ENCODE assay signal across 31 cellular contexts in genomic region chr16:564690-565419, GRCh38. TPM values are rescaled to one million over a fixed set of nuclear protein-coding genes. Genes with fewer than 3 reads are reported as not detected.
"Had no signal": no experiment of that assay in that cellular context is flagged by ENCODE, and none has a peak within 500 bp of the region (broad histone marks: within the 10 kb centered on the region; RNA-seq: fewer than 3 reads in every experiment).

No MANE protein-coding gene starts in this region.

- ATAC-seq: activated CD8-positive, alpha-beta T cell treated with anti-CD3 and anti-CD28 coated beads for 36 hours; activated naive CD8-positive, alpha-beta T cell treated with anti-CD3 and anti-CD28 coated beads, Interleukin-2, amount 50 U/mL, for 24 hours; body of pancreas; heart right ventricle; left lung; natural killer cell; pancreas; stimulated activated effector memory CD8-positive, alpha-beta T cell treated with anti-CD3 and anti-CD28 coated beads, Interleukin-12 subunit alpha, Interleukin-12 subunit beta, amount 100 ng/mL, for 72 hours; T-helper 17 cell had no signal

- H3K9me3 ChIP-seq: body of pancreas, heart right ventricle, left lung, neutrophil, pancreas, transverse colon, uterus had no signal

- H3K27ac ChIP-seq: body of pancreas, heart right ventricle, left lung, neutrophil, pancreas, skin epidermis, transverse colon had no signal

- H3K27me3 ChIP-seq: body of pancreas, pancreas had no signal

- DNase-seq: activated CD4-positive, alpha-beta T cell treated with anti-CD3 and anti-CD28 coated beads, Interleukin-2, amount 10 ng/mL, durations not matched to agents 7 days and 5 days; activated CD4-positive, CD25-positive, alpha-beta regulatory T cell treated with anti-CD3 and anti-CD28 coated beads, Interleukin-2, amount 50 U/mL, for 72 hours; activated CD8-positive, alpha-beta T cell treated with anti-CD3 and anti-CD28 coated beads for 36 hours; activated gamma-delta T cell; activated naive CD4-positive, alpha-beta T cell treated with anti-CD3 and anti-CD28 coated beads, Interleukin-2, amount 50 U/mL, for 16 hours; activated naive CD8-positive, alpha-beta T cell treated with anti-CD3 and anti-CD28 coated beads, Interleukin-2, amount 50 U/mL, for 24 hours; anterior cingulate cortex; body of pancreas; effector CD4-positive, alpha-beta T cell; foreskin fibroblast; heart right ventricle; left lung; natural killer cell; pancreas; stimulated activated CD4-positive, alpha-beta T cell treated with anti-CD3 and anti-CD28 coated beads, Interleukin-2, amount 100 ng/mL, for 24 hours; T-helper 17 cell; transverse colon; uterus had no signal

- FAIRE-seq: endometrium, pancreas had no signal

- H3K4me3 ChIP-seq: body of pancreas, heart right ventricle, left lung, pancreas, skin epidermis, transverse colon, uterus had no signal

- H3K36me3 ChIP-seq: heart right ventricle, left lung, neutrophil, pancreas, transverse colon, uterus had no signal

RNA-seq across cellular contexts. Expression of gene NHLRC4, which starts 1.9 kb away (rescaled TPM):
- total RNA-seq: chondrocyte had no signal

RNA-seq across cellular contexts. Expression of gene PRR35, which starts 4.7 kb away (rescaled TPM):
- total RNA-seq: activated CD4-positive, alpha-beta T cell treated with anti-CD3 and anti-CD28 coated beads, Interleukin-2, amount 10 ng/mL, durations not matched to agents 7 days and 5 days; activated CD8-positive, alpha-beta T cell treated with anti-CD3 and anti-CD28 coated beads for 36 hours; activated T-helper 1 cell treated with anti-CD3 and anti-CD28 coated beads, Interleukin-12 subunit alpha, Interleukin-12 subunit beta, Interleukin-2, Interleukin-4 antibody, amounts not matched to agents 30 ng/mL and 10 ng/mL and 1 ng/mL, durations not matched to agents 14 hours and 24 hours and 36 hours; body of pancreas; cardiac septum; chondrocyte; epithelial cell of proximal tubule; fibroblast of lung; heart right ventricle; kidney epithelial cell; left lung; lung microvascular endothelial cell; pulmonary artery endothelial cell; T-helper 17 cell; temporal lobe; transverse colon; uterus had no signal
- polyA plus RNA-seq: fibroblast of lung, heart right ventricle had no signal
